13 cellular contexts compared by ENCODE assay signal in genomic region chr6:157861184-157861583, GRCh38.
"Had no signal": no experiment of that assay in that cellular context is flagged by ENCODE, and none has a peak within 500 bp of the region (broad histone marks: within the 10 kb centered on the region; RNA-seq: fewer than 3 reads in every experiment).

No MANE protein-coding gene starts in this region.

- H3K27me3 ChIP-seq: gastroesophageal sphincter, upper lobe of left lung had no signal

- DNase-seq: activated B cell treated with CpG ODN at 0.5 μM for 24 hours; activated CD4-positive, alpha-beta memory T cell treated with anti-CD3 and anti-CD28 coated beads, Interleukin-2, amount 10 ng/mL, durations not matched to agents 7 days and 5 days; activated naive CD4-positive, alpha-beta T cell treated with anti-CD3 and anti-CD28 coated beads, Interleukin-2, amount 10 ng/mL, durations not matched to agents 7 days and 5 days; activated T-cell treated with anti-CD3 and anti-CD28 coated beads, Interleukin-2, amount 50 U/mL, for 4 hours; cerebellar nuclear complex; effector CD4-positive, alpha-beta T cell; right cardiac atrium; stimulated activated CD4-positive, alpha-beta T cell treated with anti-CD3 and anti-CD28 coated beads, Interleukin-15, amount 100 ng/mL, for 24 hours; stimulated activated CD4-positive, alpha-beta T cell treated with anti-CD3 and anti-CD28 coated beads, Interleukin-2, amount 100 ng/mL, for 48 hours; upper lobe of left lung had no signal

- ATAC-seq: esophagus mucosa had no signal

- H3K36me3 ChIP-seq: gastroesophageal sphincter, upper lobe of left lung had no signal

- H3K27ac ChIP-seq: gastroesophageal sphincter, skin epidermis, upper lobe of left lung had no signal

- H3K4me3 ChIP-seq: gastroesophageal sphincter, skin epidermis, upper lobe of left lung had no signal

- H3K9me3 ChIP-seq: gastroesophageal sphincter, upper lobe of left lung had no signal
